ENCODE assay signal across 1 cellular context in the genomic region with DNA sequence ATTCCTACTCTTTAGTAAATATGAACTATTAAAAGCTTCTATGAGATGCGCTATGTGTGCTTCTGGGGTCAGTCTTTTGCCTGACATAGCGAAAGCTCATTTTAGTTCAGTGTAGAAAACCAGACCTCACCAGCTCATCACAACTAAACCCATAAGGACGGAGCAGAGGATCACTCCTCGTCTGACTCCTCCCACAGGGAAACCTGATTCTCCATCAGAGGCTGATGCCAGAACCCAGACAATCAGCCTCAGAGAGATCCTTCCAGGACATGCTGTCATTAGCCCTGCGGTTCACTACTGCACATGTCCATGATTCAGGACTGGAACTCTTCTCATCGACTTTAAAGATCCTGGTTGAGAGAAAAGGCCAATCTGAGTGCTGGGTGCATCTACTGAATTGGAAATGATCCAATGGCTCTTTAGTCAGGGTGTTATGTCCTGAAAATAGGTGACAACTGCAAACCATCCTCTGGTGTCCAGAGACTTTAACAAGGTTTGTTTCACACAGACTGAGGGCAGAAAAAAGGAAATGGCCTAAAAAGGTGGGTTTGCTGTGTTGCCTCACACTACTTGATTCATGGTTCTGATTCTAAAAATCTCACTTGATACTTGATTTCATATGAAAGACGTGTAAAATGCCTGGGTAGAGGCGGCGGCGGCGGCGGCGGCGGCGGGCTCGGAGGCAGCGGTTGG. TPM values are rescaled to one million over a fixed set of nuclear protein-coding genes. Genes with fewer than 3 reads are reported as not detected.
"Had no signal": no experiment of that assay in that cellular context is flagged by ENCODE, and none has a peak within 500 bp of the region (broad histone marks: within the 10 kb centered on the region; RNA-seq: fewer than 3 reads in every experiment).

Gene EIF5AL1, plus strand, starts transcription at position 643 of the 693 bp plus-strand sequence. CDS start 117 bp downstream, outside the sequence.

RNA-seq across cellular contexts. Expression of gene EIF5AL1, which starts in this region (rescaled TPM):
- total RNA-seq: osteocyte had no signal
